Comparison of ENCODE assay signal across 8 cellular contexts in the genomic region with DNA sequence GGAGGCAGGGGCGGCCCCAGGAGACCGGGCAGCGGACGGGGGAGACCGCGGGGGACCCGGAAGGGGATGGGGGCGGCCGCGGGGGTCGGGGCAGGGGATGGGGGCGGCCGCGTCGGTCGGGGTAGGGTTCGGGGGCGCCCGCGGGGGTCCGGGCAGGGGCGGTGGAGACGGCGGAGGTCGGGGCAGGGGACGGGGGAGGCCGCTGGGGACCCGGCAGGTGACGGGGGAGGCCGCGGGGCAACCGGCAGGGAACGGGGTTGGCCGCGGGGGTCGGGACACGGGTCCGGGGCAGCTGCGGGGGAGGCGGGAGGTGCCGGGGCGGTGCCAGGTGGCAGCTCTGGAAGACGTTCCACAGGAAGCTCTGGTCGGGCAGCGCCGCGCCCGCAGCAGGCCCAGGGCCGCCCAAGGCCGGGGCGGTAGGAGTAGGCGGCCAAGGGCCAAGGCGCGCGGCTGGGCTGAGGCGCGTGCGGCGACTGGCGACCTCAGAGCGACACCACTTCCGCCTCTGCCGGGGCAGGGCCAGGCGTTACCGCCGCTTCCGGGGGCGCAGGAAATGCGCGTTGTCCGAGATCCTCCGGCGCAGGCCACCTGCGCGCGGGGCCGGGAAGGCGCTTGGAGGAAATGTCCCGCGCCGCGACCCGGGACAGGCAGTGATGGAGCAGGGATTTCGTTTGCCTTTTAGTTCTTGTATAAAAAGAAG. TPM values are rescaled to one million over a fixed set of nuclear protein-coding genes. Genes with fewer than 3 reads are reported as not detected.
DNase-seq lines count a peak whose midpoint lies in the region; ATAC-seq and TF ChIP-seq lines count a peak whose summit lies in the region.
"Not testable (repeated sequence)": the region's sequence is repeated elsewhere in the genome, so short reads cannot be mapped to it uniquely, and the experiment has no call there.

No MANE protein-coding gene starts in this region.

- H3K27me3 ChIP-seq in ascending aorta; cardiac muscle cell; neuron (ENCODE audit: insufficient read depth, low read length): not testable (repeated sequence)

- not testable (repeated sequence) for TF ChIP-seq CTCF in ascending aorta (IDR thresholded peaks at IDR 0.05); cardiac muscle cell (IDR thresholded peaks at IDR 0.05; ENCODE audit: low read depth, low read length)

- not testable (repeated sequence) for H3K9me3 ChIP-seq in ascending aorta; cardiac muscle cell (ENCODE audit: low read depth); neuron (ENCODE audit: low read length)

- peak overlapping the region; percentile 40 to 67 for H3K27ac ChIP-seq in ascending aorta
- H3K27ac ChIP-seq in cardiac muscle cell = not testable (repeated sequence)

- not testable (repeated sequence) for H2AFZ ChIP-seq in neuron (ENCODE audit: low read depth, low read length)

- intact Hi-C loops in ascending aorta (cut with DNase I) = not testable (repeated sequence)

- peak; percentile 72 for DNase-seq in ELR (ENCODE audit: low read depth)
- DNase-seq in T-helper 22 cell (ENCODE audit: low read depth) = peak; percentile 24
- DNase-seq in ascending aorta (ENCODE audit: low spot score in 2 of 2) = not testable (repeated sequence)
- DNase-seq in cardiac muscle cell (ENCODE audit: low read depth in 1 of 2, low spot score in 1 of 2) = peak; percentile 19 to 79
- DNase-seq in stimulated activated CD8-positive, alpha-beta memory T cell treated with anti-CD3 and anti-CD28 coated beads, Interleukin-7, amount 100 ng/mL, for 4 hours (ENCODE audit: low read depth in 2 of 2) = peak; percentile 20 to 70

- H3K4me3 ChIP-seq in ascending aorta = peak overlapping the region; percentile 26 to 62
- H3K4me3 ChIP-seq in cardiac muscle cell = peak overlapping the region; percentile 43
- peak overlapping the region; percentile 55 for H3K4me3 ChIP-seq in neuron (ENCODE audit: low read length)

- not testable (repeated sequence) for H3K36me3 ChIP-seq in ascending aorta; cardiac muscle cell; neuron (ENCODE audit: insufficient read depth, low read length)

- H3K4me1 ChIP-seq in ascending aorta; cardiac muscle cell (ENCODE audit: low read depth); neuron (ENCODE audit: insufficient read depth, low read length): not testable (repeated sequence)

- peak; percentile 98 for ATAC-seq in GM21515 (IDR thresholded peaks at IDR 0.05; ENCODE audit: unreplicated experiment)
- peak; percentile 99 for ATAC-seq in HG03520 (IDR thresholded peaks at IDR 0.05; ENCODE audit: unreplicated experiment)

RNA-seq across cellular contexts. Expression of a gene that starts 45.9 kb away (rescaled TPM):
- total RNA-seq in ascending aorta = 164 TPM
- total RNA-seq in cardiac muscle cell = 61.5 and 95.3 TPM in 2 replicates
- polyA plus RNA-seq in cardiac muscle cell = 26.1 and 29.8 TPM in 2 replicates
